Comparison of ENCODE assay signal across 1 cellular context in genomic region chr22:21617337-21617736, GRCh38. TPM values are rescaled to one million over a fixed set of nuclear protein-coding genes. Genes with fewer than 3 reads are reported as not detected.
"Had no signal": no experiment of that assay in that cellular context is flagged by ENCODE, and none has a peak within 500 bp of the region (broad histone marks: within the 10 kb centered on the region; RNA-seq: fewer than 3 reads in every experiment).

No MANE protein-coding gene starts in this region.

RNA-seq across cellular contexts. Expression of gene CCDC116, which starts 15.2 kb away (rescaled TPM):
- total RNA-seq: bronchial epithelial cell had no signal
